ENCODE assay signal across 17 cellular contexts in the genomic region with DNA sequence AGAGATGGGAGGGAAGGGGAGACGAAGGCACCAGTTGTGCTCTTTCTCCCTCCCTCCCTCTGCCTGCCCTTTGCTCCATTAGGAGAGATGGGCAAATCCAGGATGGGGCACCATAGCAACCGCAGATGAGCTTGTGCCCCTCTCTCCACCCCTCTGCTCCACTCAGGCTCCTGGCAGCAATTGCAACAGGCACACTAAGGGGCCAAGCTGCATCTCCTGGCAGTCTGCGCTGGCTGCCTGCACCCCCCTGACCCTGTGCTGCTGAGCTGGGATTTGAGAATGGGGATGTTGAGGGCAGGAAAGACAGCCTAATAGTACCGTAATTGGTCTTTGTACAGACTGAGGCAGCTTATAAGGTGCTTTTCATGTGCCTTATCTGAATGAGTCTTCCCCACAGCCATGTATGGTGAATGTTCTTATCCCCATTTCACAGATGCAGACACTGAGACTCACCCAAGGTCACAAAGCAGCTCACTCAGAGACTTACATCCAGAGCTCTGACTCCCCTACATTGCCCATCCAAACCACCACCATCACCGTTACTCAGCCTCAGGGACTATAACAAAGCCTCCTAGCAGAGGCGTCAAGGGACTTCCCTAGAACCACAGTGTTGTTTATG. TPM values are rescaled to one million over a fixed set of nuclear protein-coding genes. Genes with fewer than 3 reads are reported as not detected.
"Had no signal": no experiment of that assay in that cellular context is flagged by ENCODE, and none has a peak within 500 bp of the region (broad histone marks: within the 10 kb centered on the region; RNA-seq: fewer than 3 reads in every experiment).

No MANE protein-coding gene starts in this region.

- DNase-seq: activated CD4-positive, alpha-beta T cell treated with anti-CD3 and anti-CD28 coated beads, Interleukin-2, amount 50 U/mL, for 1 hour; activated CD8-positive, alpha-beta memory T cell treated with anti-CD3 and anti-CD28 coated beads for 24 hours; activated gamma-delta T cell treated with Interleukin-2 at 50 U/mL for 16 hours; activated naive CD8-positive, alpha-beta T cell treated with anti-CD3 and anti-CD28 coated beads for 36 hours; body of pancreas; cortex of kidney; effector memory CD8-positive, alpha-beta T cell; foreskin melanocyte; kidney glomerular epithelial cell; left ventricle myocardium superior; mesenchymal stem cell; naive thymus-derived CD8-positive, alpha-beta T cell; T1000 had no signal

- ATAC-seq: activated CD4-positive, CD25-positive, alpha-beta regulatory T cell treated with anti-CD3 and anti-CD28 coated beads, Interleukin-2, amount 50 U/mL, for 24 hours; body of pancreas; effector memory CD8-positive, alpha-beta T cell; left ventricle myocardium superior; naive thymus-derived CD8-positive, alpha-beta T cell; stimulated activated memory B cell treated with anti-CD40 and anti-IgM and Interleukin-4, amounts not matched to agents 10 μg/mL and 1 μg/mL and 100 μg/mL, for 72 hours had no signal

- H3K4me3 Mint-ChIP-seq: activated naive CD8-positive, alpha-beta T cell treated with anti-CD3 and anti-CD28 coated beads for 36 hours; central memory CD8-positive, alpha-beta T cell; effector memory CD8-positive, alpha-beta T cell; naive thymus-derived CD8-positive, alpha-beta T cell; stimulated activated memory B cell treated with anti-CD40 and anti-IgM and Interleukin-4, amounts not matched to agents 10 μg/mL and 1 μg/mL and 100 μg/mL, for 72 hours had no signal

- H3K27ac Mint-ChIP-seq: activated naive CD8-positive, alpha-beta T cell treated with anti-CD3 and anti-CD28 coated beads for 36 hours; effector memory CD8-positive, alpha-beta T cell; naive thymus-derived CD8-positive, alpha-beta T cell; stimulated activated memory B cell treated with anti-CD40 and anti-IgM and Interleukin-4, amounts not matched to agents 10 μg/mL and 1 μg/mL and 100 μg/mL, for 72 hours had no signal

- H3K9me3 Mint-ChIP-seq: activated naive CD8-positive, alpha-beta T cell treated with anti-CD3 and anti-CD28 coated beads for 36 hours; central memory CD8-positive, alpha-beta T cell; effector memory CD8-positive, alpha-beta T cell; naive thymus-derived CD8-positive, alpha-beta T cell; stimulated activated memory B cell treated with anti-CD40 and anti-IgM and Interleukin-4, amounts not matched to agents 10 μg/mL and 1 μg/mL and 100 μg/mL, for 72 hours had no signal

- H3K27me3 Mint-ChIP-seq: activated naive CD8-positive, alpha-beta T cell treated with anti-CD3 and anti-CD28 coated beads for 36 hours had no signal

- H3K36me3 Mint-ChIP-seq: activated naive CD8-positive, alpha-beta T cell treated with anti-CD3 and anti-CD28 coated beads for 36 hours; naive thymus-derived CD8-positive, alpha-beta T cell; stimulated activated memory B cell treated with anti-CD40 and anti-IgM and Interleukin-4, amounts not matched to agents 10 μg/mL and 1 μg/mL and 100 μg/mL, for 72 hours had no signal

RNA-seq across cellular contexts. Expression of a gene that starts 0.5 kb away (rescaled TPM):
- polyA plus RNA-seq: fibroblast of lung; naive thymus-derived CD8-positive, alpha-beta T cell had no signal
